Comparison of ENCODE assay signal across 38 cellular contexts in the genomic region with DNA sequence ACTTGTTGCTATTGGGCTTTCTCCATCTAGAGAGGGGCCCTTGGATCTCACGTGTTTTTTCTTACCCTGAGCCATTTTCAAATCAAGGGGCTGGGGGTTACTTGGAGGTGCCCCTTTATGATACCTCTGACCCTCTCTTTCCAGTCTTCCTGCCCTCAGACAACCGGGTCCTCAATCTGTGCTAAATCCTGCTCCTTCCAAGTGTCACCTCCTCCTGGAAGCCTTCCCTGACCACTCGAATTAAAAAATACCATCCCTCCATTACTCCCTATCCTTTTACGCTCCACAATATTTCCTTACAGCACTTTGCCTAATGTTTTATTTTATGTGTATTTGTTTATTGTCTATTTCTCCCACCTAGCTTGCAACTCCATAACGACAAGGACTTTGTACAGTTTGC. TPM values are rescaled to one million over a fixed set of nuclear protein-coding genes. Genes with fewer than 3 reads are reported as not detected.
"Had no signal": no experiment of that assay in that cellular context is flagged by ENCODE, and none has a peak within 500 bp of the region (broad histone marks: within the 10 kb centered on the region; RNA-seq: fewer than 3 reads in every experiment).

No MANE protein-coding gene starts in this region.

- H3K4me3 ChIP-seq: adrenal gland, body of pancreas, cardiac muscle cell had no signal

- FAIRE-seq: astrocyte, bronchial epithelial cell, TTC549 had no signal

- DNase-seq: activated B cell treated with CpG ODN at 0.5 μM for 24 hours; activated CD4-positive, alpha-beta memory T cell treated with anti-CD3 and anti-CD28 coated beads for 36 hours; activated CD4-positive, alpha-beta T cell treated with anti-CD3 and anti-CD28 coated beads for 4 hours; activated CD4-positive, alpha-beta T cell treated with anti-CD3 and anti-CD28 coated beads, Interleukin-2, amount 10 ng/mL, durations not matched to agents 24 days and 14 days; activated CD4-positive, alpha-beta T cell treated with anti-CD3 and anti-CD28 coated beads, Interleukin-2, amount 50 U/mL, for 1 hour; activated CD4-positive, alpha-beta T cell treated with anti-CD3 and anti-CD28 coated beads, Interleukin-2, amount 50 U/mL, for 4 hours; activated CD4-positive, CD25-positive, alpha-beta regulatory T cell treated with anti-CD3 and anti-CD28 coated beads, Interleukin-2, amount 50 U/mL, for 72 hours; activated CD8-positive, alpha-beta memory T cell treated with anti-CD3 and anti-CD28 coated beads, Interleukin-2, amount 50 U/mL, for 4 hours; activated CD8-positive, alpha-beta T cell treated with anti-CD3 and anti-CD28 coated beads for 36 hours; activated effector memory CD4-positive, alpha-beta T cell treated with anti-CD3 and anti-CD28 coated beads, Interleukin-2, amount 50 U/mL, for 16 hours; activated gamma-delta T cell treated with Interleukin-2 at 50 U/mL for 16 hours; activated naive CD4-positive, alpha-beta T cell; activated naive CD4-positive, alpha-beta T cell treated with anti-CD3 and anti-CD28 coated beads for 36 hours; activated naive CD4-positive, alpha-beta T cell treated with anti-CD3 and anti-CD28 coated beads, Interleukin-2, amount 50 U/mL, for 16 hours; activated naive CD8-positive, alpha-beta T cell treated with anti-CD3 and anti-CD28 coated beads for 36 hours; activated T-cell treated with anti-CD3 and anti-CD28 coated beads for 4 hours; activated T-cell treated with anti-CD3 and anti-CD28 coated beads, Interleukin-2, amount 50 U/mL, for 1 hour; activated T-cell treated with anti-CD3 and anti-CD28 coated beads, Interleukin-2, amount 50 U/mL, for 4 hours; activated T-cell treated with anti-CD3 and anti-CD28 coated beads, Interleukin-2, amount 50 U/mL, for 72 hours; adrenal gland; amniotic stem cell; body of pancreas; brain microvascular endothelial cell; caudate nucleus; cerebellar nuclear complex; T-helper 1 cell; T-helper 2 cell; T-helper 9 cell had no signal

- H3K4me1 ChIP-seq: adrenal gland, body of pancreas had no signal

- H3K27me3 ChIP-seq: body of pancreas, brain microvascular endothelial cell, cardiac muscle cell had no signal

- ATAC-seq: activated CD8-positive, alpha-beta T cell treated with anti-CD3 and anti-CD28 coated beads for 36 hours; activated naive CD4-positive, alpha-beta T cell treated with anti-CD3 and anti-CD28 coated beads, Interleukin-2, amount 50 U/mL, for 72 hours; activated T-cell treated with anti-CD3 and anti-CD28 coated beads, Interleukin-2, amount 50 U/mL, for 4 hours; activated T-cell treated with anti-CD3 and anti-CD28 coated beads, Interleukin-2, amount 50 U/mL, for 72 hours; activated T-helper 17 cell treated with anti-CD3 and anti-CD28 coated beads, Interleukin-2, amount 50 U/mL, for 72 hours; body of pancreas had no signal

- H3K27ac ChIP-seq: adrenal gland, body of pancreas, brain microvascular endothelial cell, cardiac muscle cell, VCaP had no signal

- H3K9me3 ChIP-seq: adrenal gland, body of pancreas had no signal

- H3K36me3 ChIP-seq: adrenal gland, brain microvascular endothelial cell, cardiac muscle cell had no signal

RNA-seq across cellular contexts. Expression of gene KLK8, which starts 3.3 kb away (rescaled TPM):
- total RNA-seq: activated B cell treated with CpG ODN at 0.5 μM for 24 hours; activated CD4-positive, alpha-beta memory T cell treated with anti-CD3 and anti-CD28 coated beads for 36 hours; activated CD4-positive, alpha-beta T cell treated with anti-CD3 and anti-CD28 coated beads, Interleukin-2, amount 10 ng/mL, durations not matched to agents 24 days and 14 days; activated CD8-positive, alpha-beta memory T cell treated with anti-CD3 and anti-CD28 coated beads for 36 hours; activated CD8-positive, alpha-beta T cell treated with anti-CD3 and anti-CD28 coated beads for 36 hours; activated naive CD4-positive, alpha-beta T cell treated with anti-CD3 and anti-CD28 coated beads for 36 hours; activated naive CD4-positive, alpha-beta T cell treated with anti-CD3 and anti-CD28 coated beads, Interleukin-2, amount 50 U/mL, for 72 hours; activated naive CD8-positive, alpha-beta T cell treated with anti-CD3 and anti-CD28 coated beads for 36 hours; activated T-cell treated with anti-CD3 and anti-CD28 coated beads, Interleukin-2, amount 50 U/mL, for 4 hours; activated T-cell treated with anti-CD3 and anti-CD28 coated beads, Interleukin-2, amount 50 U/mL, for 72 hours; activated T-helper 1 cell treated with anti-CD3 and anti-CD28 coated beads, Interleukin-12 subunit alpha, Interleukin-12 subunit beta, Interleukin-2, Interleukin-4 antibody, amounts not matched to agents 30 ng/mL and 10 ng/mL and 1 ng/mL, durations not matched to agents 14 hours and 24 hours and 36 hours; activated T-helper 17 cell treated with anti-CD3 and anti-CD28 coated beads, Interleukin-2, amount 50 U/mL, for 72 hours; adrenal gland; aorta; astrocyte; body of pancreas; cardiac muscle cell had no signal
- polyA plus RNA-seq: aorta, cardiac muscle cell had no signal

RNA-seq across cellular contexts. Expression of gene KLK7, which starts 14.3 kb away (rescaled TPM):
- total RNA-seq: activated B cell treated with CpG ODN at 0.5 μM for 24 hours; activated CD4-positive, alpha-beta memory T cell treated with anti-CD3 and anti-CD28 coated beads for 36 hours; activated CD4-positive, alpha-beta T cell treated with anti-CD3 and anti-CD28 coated beads, Interleukin-2, amount 10 ng/mL, durations not matched to agents 24 days and 14 days; activated CD8-positive, alpha-beta memory T cell treated with anti-CD3 and anti-CD28 coated beads for 36 hours; activated CD8-positive, alpha-beta T cell treated with anti-CD3 and anti-CD28 coated beads for 36 hours; activated naive CD4-positive, alpha-beta T cell treated with anti-CD3 and anti-CD28 coated beads for 36 hours; activated naive CD4-positive, alpha-beta T cell treated with anti-CD3 and anti-CD28 coated beads, Interleukin-2, amount 50 U/mL, for 72 hours; activated naive CD8-positive, alpha-beta T cell treated with anti-CD3 and anti-CD28 coated beads for 36 hours; activated T-cell treated with anti-CD3 and anti-CD28 coated beads, Interleukin-2, amount 50 U/mL, for 4 hours; activated T-cell treated with anti-CD3 and anti-CD28 coated beads, Interleukin-2, amount 50 U/mL, for 72 hours; activated T-helper 1 cell treated with anti-CD3 and anti-CD28 coated beads, Interleukin-12 subunit alpha, Interleukin-12 subunit beta, Interleukin-2, Interleukin-4 antibody, amounts not matched to agents 30 ng/mL and 10 ng/mL and 1 ng/mL, durations not matched to agents 14 hours and 24 hours and 36 hours; activated T-helper 17 cell treated with anti-CD3 and anti-CD28 coated beads, Interleukin-2, amount 50 U/mL, for 72 hours; adrenal gland; aorta; astrocyte; cardiac muscle cell had no signal
- polyA plus RNA-seq: aorta had no signal

RNA-seq across cellular contexts. Expression of gene KLK10, which starts 21.4 kb away (rescaled TPM):
- total RNA-seq: activated B cell treated with CpG ODN at 0.5 μM for 24 hours; activated CD4-positive, alpha-beta memory T cell treated with anti-CD3 and anti-CD28 coated beads for 36 hours; activated CD4-positive, alpha-beta T cell treated with anti-CD3 and anti-CD28 coated beads, Interleukin-2, amount 10 ng/mL, durations not matched to agents 24 days and 14 days; activated CD8-positive, alpha-beta memory T cell treated with anti-CD3 and anti-CD28 coated beads for 36 hours; activated CD8-positive, alpha-beta T cell treated with anti-CD3 and anti-CD28 coated beads for 36 hours; activated naive CD4-positive, alpha-beta T cell treated with anti-CD3 and anti-CD28 coated beads for 36 hours; activated naive CD4-positive, alpha-beta T cell treated with anti-CD3 and anti-CD28 coated beads, Interleukin-2, amount 50 U/mL, for 72 hours; activated naive CD8-positive, alpha-beta T cell treated with anti-CD3 and anti-CD28 coated beads for 36 hours; activated T-cell treated with anti-CD3 and anti-CD28 coated beads, Interleukin-2, amount 50 U/mL, for 4 hours; activated T-cell treated with anti-CD3 and anti-CD28 coated beads, Interleukin-2, amount 50 U/mL, for 72 hours; activated T-helper 1 cell treated with anti-CD3 and anti-CD28 coated beads, Interleukin-12 subunit alpha, Interleukin-12 subunit beta, Interleukin-2, Interleukin-4 antibody, amounts not matched to agents 30 ng/mL and 10 ng/mL and 1 ng/mL, durations not matched to agents 14 hours and 24 hours and 36 hours; activated T-helper 17 cell treated with anti-CD3 and anti-CD28 coated beads, Interleukin-2, amount 50 U/mL, for 72 hours; aorta; body of pancreas had no signal
- polyA plus RNA-seq: cardiac muscle cell had no signal

RNA-seq across cellular contexts. Expression of gene KLK11, which starts 28.4 kb away (rescaled TPM):
- total RNA-seq: activated B cell treated with CpG ODN at 0.5 μM for 24 hours; activated CD4-positive, alpha-beta memory T cell treated with anti-CD3 and anti-CD28 coated beads for 36 hours; activated CD4-positive, alpha-beta T cell treated with anti-CD3 and anti-CD28 coated beads, Interleukin-2, amount 10 ng/mL, durations not matched to agents 24 days and 14 days; activated CD8-positive, alpha-beta memory T cell treated with anti-CD3 and anti-CD28 coated beads for 36 hours; activated CD8-positive, alpha-beta T cell treated with anti-CD3 and anti-CD28 coated beads for 36 hours; activated naive CD4-positive, alpha-beta T cell treated with anti-CD3 and anti-CD28 coated beads for 36 hours; activated naive CD4-positive, alpha-beta T cell treated with anti-CD3 and anti-CD28 coated beads, Interleukin-2, amount 50 U/mL, for 72 hours; activated naive CD8-positive, alpha-beta T cell treated with anti-CD3 and anti-CD28 coated beads for 36 hours; activated T-cell treated with anti-CD3 and anti-CD28 coated beads, Interleukin-2, amount 50 U/mL, for 72 hours; activated T-helper 1 cell treated with anti-CD3 and anti-CD28 coated beads, Interleukin-12 subunit alpha, Interleukin-12 subunit beta, Interleukin-2, Interleukin-4 antibody, amounts not matched to agents 30 ng/mL and 10 ng/mL and 1 ng/mL, durations not matched to agents 14 hours and 24 hours and 36 hours; activated T-helper 17 cell treated with anti-CD3 and anti-CD28 coated beads, Interleukin-2, amount 50 U/mL, for 72 hours; adrenal gland; aorta; astrocyte; cardiac muscle cell had no signal
- polyA plus RNA-seq: cardiac muscle cell had no signal

RNA-seq across cellular contexts. Expression of gene KLK6, which starts 28.7 kb away (rescaled TPM):
- total RNA-seq: activated B cell treated with CpG ODN at 0.5 μM for 24 hours; activated CD4-positive, alpha-beta memory T cell treated with anti-CD3 and anti-CD28 coated beads for 36 hours; activated CD4-positive, alpha-beta T cell treated with anti-CD3 and anti-CD28 coated beads, Interleukin-2, amount 10 ng/mL, durations not matched to agents 24 days and 14 days; activated CD8-positive, alpha-beta memory T cell treated with anti-CD3 and anti-CD28 coated beads for 36 hours; activated CD8-positive, alpha-beta T cell treated with anti-CD3 and anti-CD28 coated beads for 36 hours; activated naive CD4-positive, alpha-beta T cell treated with anti-CD3 and anti-CD28 coated beads for 36 hours; activated naive CD4-positive, alpha-beta T cell treated with anti-CD3 and anti-CD28 coated beads, Interleukin-2, amount 50 U/mL, for 72 hours; activated naive CD8-positive, alpha-beta T cell treated with anti-CD3 and anti-CD28 coated beads for 36 hours; activated T-cell treated with anti-CD3 and anti-CD28 coated beads, Interleukin-2, amount 50 U/mL, for 4 hours; activated T-cell treated with anti-CD3 and anti-CD28 coated beads, Interleukin-2, amount 50 U/mL, for 72 hours; activated T-helper 1 cell treated with anti-CD3 and anti-CD28 coated beads, Interleukin-12 subunit alpha, Interleukin-12 subunit beta, Interleukin-2, Interleukin-4 antibody, amounts not matched to agents 30 ng/mL and 10 ng/mL and 1 ng/mL, durations not matched to agents 14 hours and 24 hours and 36 hours; activated T-helper 17 cell treated with anti-CD3 and anti-CD28 coated beads, Interleukin-2, amount 50 U/mL, for 72 hours; adrenal gland; aorta; body of pancreas had no signal
- polyA plus RNA-seq: adrenal gland had no signal
